Comparison of ENCODE assay signal across 8 cellular contexts in the genomic region with DNA sequence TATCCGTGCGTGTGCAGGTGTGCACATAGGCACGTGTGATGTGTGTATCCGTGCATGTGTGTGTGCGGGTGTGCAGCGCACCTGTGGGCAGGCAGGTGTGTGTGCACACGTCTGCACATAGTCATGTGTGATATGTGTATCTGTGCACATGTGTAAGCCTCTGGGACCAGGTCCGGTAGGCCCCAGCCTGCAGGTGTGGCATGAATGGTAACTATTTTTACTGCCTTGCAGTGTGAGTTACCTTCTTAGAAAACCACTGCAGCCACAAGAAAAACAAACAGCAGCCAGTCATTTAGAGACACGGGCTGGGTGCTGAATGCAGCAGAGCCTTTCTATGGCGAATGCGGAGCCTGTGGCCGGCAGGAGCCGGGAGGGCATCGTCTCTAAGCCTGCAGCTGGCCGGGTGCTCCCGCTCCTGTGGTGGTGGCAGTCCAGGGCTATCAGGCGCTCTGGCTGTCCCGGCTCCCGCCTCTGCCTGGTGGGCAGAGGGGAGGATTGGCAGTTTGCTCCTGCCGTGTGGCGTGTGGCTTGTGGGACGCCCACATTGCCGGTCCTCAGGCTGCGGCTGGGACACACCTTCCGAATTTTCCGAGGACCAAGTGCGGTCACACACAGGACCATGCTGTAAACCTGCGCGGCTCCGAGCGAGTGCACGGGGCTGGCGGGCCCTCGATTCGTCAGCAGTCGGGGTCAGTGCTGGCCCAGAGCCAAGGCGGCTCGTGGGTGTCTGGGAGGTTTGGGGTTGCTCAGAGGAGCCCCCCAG. TPM values are rescaled to one million over a fixed set of nuclear protein-coding genes. Genes with fewer than 3 reads are reported as not detected.
DNase-seq lines count a peak whose midpoint lies in the region; ATAC-seq, FAIRE-seq and TF ChIP-seq lines count a peak whose summit lies in the region.
"Not testable (repeated sequence)": the region's sequence is repeated elsewhere in the genome, so short reads cannot be mapped to it uniquely, and the experiment has no call there.

No MANE protein-coding gene starts in this region.

- not testable (repeated sequence) for H3K4me1 Mint-ChIP-seq in activated CD4-positive, alpha-beta memory T cell treated with anti-CD3 and anti-CD28 coated beads, Interleukin-2, amount 10 ng/mL, durations not matched to agents 7 days and 5 days; naive thymus-derived CD8-positive, alpha-beta T cell

- peak; percentile 99 for FAIRE-seq in GM12892 (lab: Jason Lieb, UNC)

- DNase-seq in GM12892 (ENCODE audit: insufficient read length): not testable (repeated sequence)
- DNase-seq in activated CD4-positive, alpha-beta memory T cell treated with anti-CD3 and anti-CD28 coated beads, Interleukin-2, amount 10 ng/mL, durations not matched to agents 7 days and 5 days: peak; percentile 56
- peak; percentile 46 to 71 for DNase-seq in activated naive CD4-positive, alpha-beta T cell treated with anti-CD3 and anti-CD28 coated beads, Interleukin-2, amount 50 U/mL, for 72 hours (ENCODE audit: low spot score in 2 of 2)
- DNase-seq in naive thymus-derived CD8-positive, alpha-beta T cell: peak in 2 of 10 donors; percentile 1 to 19

- not testable (repeated sequence) for H3K9me3 Mint-ChIP-seq in activated CD4-positive, alpha-beta memory T cell treated with anti-CD3 and anti-CD28 coated beads, Interleukin-2, amount 10 ng/mL, durations not matched to agents 7 days and 5 days; activated naive CD4-positive, alpha-beta T cell treated with anti-CD3 and anti-CD28 coated beads, Interleukin-2, amount 50 U/mL, for 72 hours; naive thymus-derived CD8-positive, alpha-beta T cell

- TF ChIP-seq POLR2A in GM12892 (IDR thresholded peaks at IDR 0.05; ENCODE audit: low read depth, low read length): not testable (repeated sequence)

- H3K27ac Mint-ChIP-seq in activated CD4-positive, alpha-beta memory T cell treated with anti-CD3 and anti-CD28 coated beads, Interleukin-2, amount 10 ng/mL, durations not matched to agents 7 days and 5 days; activated naive CD4-positive, alpha-beta T cell treated with anti-CD3 and anti-CD28 coated beads, Interleukin-2, amount 50 U/mL, for 72 hours; naive thymus-derived CD8-positive, alpha-beta T cell: not testable (repeated sequence)

- POLR2A ChIA-PET in activated CD4-positive, alpha-beta memory T cell treated with anti-CD3 and anti-CD28 coated beads, Interleukin-2, amount 10 ng/mL, durations not matched to agents 7 days and 5 days (lab: Charles Lee); naive thymus-derived CD8-positive, alpha-beta T cell (lab: Charles Lee): not testable (repeated sequence)

- H3K4me3 Mint-ChIP-seq in activated CD4-positive, alpha-beta memory T cell treated with anti-CD3 and anti-CD28 coated beads, Interleukin-2, amount 10 ng/mL, durations not matched to agents 7 days and 5 days; naive thymus-derived CD8-positive, alpha-beta T cell: not testable (repeated sequence)

- ATAC-seq in GM19035 (IDR thresholded peaks at IDR 0.05; ENCODE audit: unreplicated experiment): peak; percentile 55
- peak; percentile 35 for ATAC-seq in GM21786 (IDR thresholded peaks at IDR 0.05; ENCODE audit: unreplicated experiment)
- ATAC-seq in HG02981 (IDR thresholded peaks at IDR 0.05; ENCODE audit: unreplicated experiment): peak; percentile 32
- ATAC-seq in HG03520 (IDR thresholded peaks at IDR 0.05; ENCODE audit: unreplicated experiment): peak; percentile 42
- ATAC-seq in activated naive CD4-positive, alpha-beta T cell treated with anti-CD3 and anti-CD28 coated beads, Interleukin-2, amount 50 U/mL, for 72 hours: peak; percentile 30 to 59
- ATAC-seq in naive thymus-derived CD8-positive, alpha-beta T cell: peak; percentile 34 to 38

- CTCF ChIA-PET in activated CD4-positive, alpha-beta memory T cell treated with anti-CD3 and anti-CD28 coated beads, Interleukin-2, amount 10 ng/mL, durations not matched to agents 7 days and 5 days (lab: Charles Lee): not testable (repeated sequence)

- H3K27me3 Mint-ChIP-seq in activated CD4-positive, alpha-beta memory T cell treated with anti-CD3 and anti-CD28 coated beads, Interleukin-2, amount 10 ng/mL, durations not matched to agents 7 days and 5 days; naive thymus-derived CD8-positive, alpha-beta T cell: not testable (repeated sequence)

- not testable (repeated sequence) for H3K36me3 Mint-ChIP-seq in activated CD4-positive, alpha-beta memory T cell treated with anti-CD3 and anti-CD28 coated beads, Interleukin-2, amount 10 ng/mL, durations not matched to agents 7 days and 5 days (ENCODE audit: low read depth); activated naive CD4-positive, alpha-beta T cell treated with anti-CD3 and anti-CD28 coated beads, Interleukin-2, amount 50 U/mL, for 72 hours; naive thymus-derived CD8-positive, alpha-beta T cell

RNA-seq across cellular contexts. Expression of a gene that starts 21.9 kb away (rescaled TPM):
- polyA plus RNA-seq in GM12892 (2012; ENCODE audit: missing spikeins): 31.5 TPM
- total RNA-seq in activated CD4-positive, alpha-beta memory T cell treated with anti-CD3 and anti-CD28 coated beads, Interleukin-2, amount 10 ng/mL, durations not matched to agents 7 days and 5 days: 10 to 100 TPM; 48.9 to 49.5 TPM
- 10 to 100 TPM; 35.3 to 76.8 TPM for total RNA-seq in activated naive CD4-positive, alpha-beta T cell treated with anti-CD3 and anti-CD28 coated beads, Interleukin-2, amount 50 U/mL, for 72 hours
- total RNA-seq in naive thymus-derived CD8-positive, alpha-beta T cell: 10 to 100 TPM; 15.2 to 18.9 TPM
- polyA plus RNA-seq in naive thymus-derived CD8-positive, alpha-beta T cell: 10 to 100 TPM; 44.3 to 51.8 (median 51.5) TPM

RNA-seq across cellular contexts. Expression of a gene that starts 48.2 kb away (rescaled TPM):
- polyA plus RNA-seq in GM12892 (2012; ENCODE audit: missing spikeins): 8.2 TPM
- 10 to 100 TPM; 18.6 to 22.5 TPM for total RNA-seq in activated CD4-positive, alpha-beta memory T cell treated with anti-CD3 and anti-CD28 coated beads, Interleukin-2, amount 10 ng/mL, durations not matched to agents 7 days and 5 days
- 10 to 100 TPM; 38.6 to 51.6 TPM for total RNA-seq in activated naive CD4-positive, alpha-beta T cell treated with anti-CD3 and anti-CD28 coated beads, Interleukin-2, amount 50 U/mL, for 72 hours
- 10 to 100 TPM in 1 of 2 experiments, 1 to 10 TPM in 1; 9.0 to 12.4 TPM for total RNA-seq in naive thymus-derived CD8-positive, alpha-beta T cell
- 10 to 100 TPM in 1 of 3 donors, 1 to 10 TPM in 2; 6.2 to 12.6 (median 6.3) TPM for polyA plus RNA-seq in naive thymus-derived CD8-positive, alpha-beta T cell
